Comparison of ENCODE assay signal across 14 cellular contexts in the genomic region with DNA sequence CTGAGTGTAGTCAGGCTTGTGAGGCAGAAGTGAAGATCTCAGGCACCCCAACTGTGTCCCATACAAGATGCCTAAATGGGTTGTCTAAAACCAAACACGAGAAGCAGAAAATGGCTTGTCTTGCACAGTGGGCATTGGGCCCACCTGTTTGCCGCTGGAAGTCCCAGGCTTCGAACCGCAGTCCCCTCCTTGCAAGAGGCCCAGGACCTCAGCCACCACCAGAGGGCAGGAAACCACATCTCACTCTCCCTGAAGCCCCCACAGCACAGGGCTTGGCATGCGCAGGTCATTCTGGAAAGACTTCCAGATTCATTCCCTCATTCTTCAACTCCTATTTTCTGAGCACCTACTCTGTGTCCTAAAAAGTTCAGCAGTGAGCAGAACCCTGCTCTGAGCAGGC.
DNase-seq lines count a peak whose midpoint lies in the region; ATAC-seq, FAIRE-seq and TF ChIP-seq lines count a peak whose summit lies in the region.
"Had no signal": no experiment of that assay in that cellular context is flagged by ENCODE, and none has a peak within 500 bp of the region (broad histone marks: within the 10 kb centered on the region; RNA-seq: fewer than 3 reads in every experiment).

No MANE protein-coding gene starts in this region.

- no peak overlapping the region for H2BK20ac ChIP-seq in H1 (ENCODE audit: low read length)

- no peak overlapping the region for H3K23ac ChIP-seq in H1 (ENCODE audit: insufficient read length)

- H3K79me2 ChIP-seq in H1 (ENCODE audit: control insufficient read depth in 1 of 2, insufficient read depth in 2 of 2, low read length in 2 of 2), result no peaks in the 10 kb centered on the region; a peak in 1 of 4 replicates

- H3K23me2 ChIP-seq in H1 (ENCODE audit: low read depth, low read length), result no peaks in the 10 kb centered on the region

- intact Hi-C loops in head of caudate nucleus (cut with DNase I), result no loop called here

- DNase-seq in NCI-H526 (lab: John Stamatoyannopoulos, UW) (peak; percentile 12 to 46), NCI-H526 treated with DMSO at 0.1 percent for 48 hours (lab: John Stamatoyannopoulos, UW) (no peak), NCI-H1105 treated with DMSO at 0.1 percent for 48 hours (lab: John Stamatoyannopoulos, UW) (peak; percentile 12), H1 (ENCODE audit: low read depth in 1 of 2, low spot score in 2 of 2) (peak; percentile 43 to 78), retinal pigment epithelial cell (ENCODE audit: low read depth) (no peak), head of caudate nucleus (no peak)
- DNase-seq: activated CD4-positive, alpha-beta T cell treated with anti-CD3 and anti-CD28 coated beads for 36 hours; activated gamma-delta T cell; AML-193; heart right ventricle; NCI-H2029; stimulated activated CD8-positive, alpha-beta memory T cell treated with anti-CD3 and anti-CD28 coated beads, Interleukin-4, amount 100 ng/mL, for 48 hours had no signal

- H3K9me3 ChIP-seq in H1 (ENCODE audit: insufficient read depth in 2 of 2, low read depth in 1 of 2, low read length in 1 of 2), result no peaks in the 10 kb centered on the region
- H3K9me3 ChIP-seq: heart right ventricle had no signal

- WGBS in H1 (ENCODE audit: extremely low coverage in 1 of 2, insufficient coverage in 1 of 2, insufficient read length in 1 of 2, insufficient replicate concordance in 2 of 2, low coverage in 1 of 2, low lambda C conversion rate in 2 of 2, missing lambda C conversion rate in 1 of 2), 2 experiments, result 67% methylated on average over 5 of the region's 5 CpGs; no CpG with 5 or more reads in 1 of the 2 experiments

- H3K27me3 ChIP-seq in H1 (replicated peaks in 1 of 4; ENCODE audit: control insufficient read depth in 3 of 4, extremely low read depth in 1 of 4, insufficient read depth in 3 of 4, low read length in 3 of 4), result no peaks in the 10 kb centered on the region

- H2BK12ac ChIP-seq in H1 (ENCODE audit: low read depth, low read length), result no peak overlapping the region

- H3K36me3 ChIP-seq in H1 (ENCODE audit: control insufficient read depth in 2 of 4, insufficient read depth in 4 of 4, low read length in 3 of 4), result no peaks in the 10 kb centered on the region
- H3K36me3 ChIP-seq: heart right ventricle had no signal

- H2BK15ac ChIP-seq in H1 (ENCODE audit: low read length), result no peak overlapping the region

- ATAC-seq in GM18498 (IDR thresholded peaks at IDR 0.05; ENCODE audit: unreplicated experiment), result no peak
- no peak for ATAC-seq in GM18909 (IDR thresholded peaks at IDR 0.05; ENCODE audit: poor library complexity, unreplicated experiment)
- ATAC-seq: activated CD4-positive, alpha-beta T cell treated with anti-CD3 and anti-CD28 coated beads for 36 hours; heart right ventricle had no signal

- peaks cover 0 to 6% (median 1%) of the 10 kb centered on the region in 4 experiments; a peak in 3 of 7 replicates for H3K4me1 ChIP-seq in H1 (replicated peaks in 1 of 4; ENCODE audit: control insufficient read depth in 3 of 4, insufficient read depth in 4 of 4, low read length in 3 of 4)
- H3K4me1 ChIP-seq: heart right ventricle had no signal

- H4K5ac ChIP-seq in H1 (ENCODE audit: insufficient read length, low read depth, low read length), result no peak overlapping the region

- H3K18ac ChIP-seq in H1 (ENCODE audit: extremely low read depth, low read length), result no peak overlapping the region

- CTCF ChIA-PET in H1 (lab: Charles Lee; ENCODE audit: partially characterized antibody), result interaction anchor here (0.7 to 4.3 kb wide), 11 partner anchors 13 to 1278 kb away, joined by 3 to 51 read pairs (median 4); no protein-coding TSS in a partner anchor

- peak; percentile 79 to 90 (median 86) for TF ChIP-seq CTCF in H1 (IDR thresholded peaks at IDR 0.05; ENCODE audit: control extremely low read depth in 1 of 3, insufficient read depth in 1 of 3, low read depth in 1 of 3, low read length in 3 of 3)
- TF ChIP-seq CTCF in retinal pigment epithelial cell (conservative IDR thresholded peaks at IDR 0.05; ENCODE audit: low read depth, low read length), result peak; percentile 21

- no peak for TF ChIP-seq EP300 in H1 (IDR thresholded peaks at IDR 0.05; ENCODE audit: borderline replicate concordance in 1 of 2, low read depth in 2 of 2, low read length in 2 of 2)

- POLR2A ChIA-PET in H1 (lab: Charles Lee; ENCODE audit: partially characterized antibody), result no interaction called here

- no peak overlapping the region for H3K4me2 ChIP-seq in H1 (ENCODE audit: insufficient read depth in 1 of 2, low read depth in 2 of 2, low read length in 2 of 2)

- H2BK120ac ChIP-seq in H1 (replicated peaks; ENCODE audit: low read depth, low read length), result no peak overlapping the region

- no peak overlapping the region for H2BK5ac ChIP-seq in H1 (ENCODE audit: low read depth, low read length)

- H4K20me1 ChIP-seq in H1 (replicated peaks in 1 of 2; ENCODE audit: control insufficient read depth in 1 of 2, insufficient read depth in 2 of 2, low read length in 2 of 2), result no peaks in the 10 kb centered on the region

- TF ChIP-seq POLR2A in H1 (IDR thresholded peaks at IDR 0.05; ENCODE audit: control extremely low read depth in 1 of 2, low read depth in 2 of 2, low read length in 2 of 2), result no peak

- H3K27ac ChIP-seq in H1 (ENCODE audit: low read depth, low read length), result no peak overlapping the region
- H3K27ac ChIP-seq: heart right ventricle had no signal

- no peak overlapping the region for H4K8ac ChIP-seq in H1 (ENCODE audit: extremely low read depth, insufficient read depth, low read length)

- no peaks in the 10 kb centered on the region for H3K79me1 ChIP-seq in H1 (ENCODE audit: low read depth, low read length)

- no peak overlapping the region for H3K14ac ChIP-seq in H1 (ENCODE audit: insufficient read length)

- H2AK5ac ChIP-seq in H1 (ENCODE audit: low read depth, low read length), result no peak overlapping the region

- H3K9ac ChIP-seq in H1 (replicated peaks in 1 of 4; ENCODE audit: extremely low read depth in 1 of 4, low read depth in 3 of 4, low read length in 3 of 4), result no peak overlapping the region

- H2AFZ ChIP-seq in H1 (ENCODE audit: low read length), result no peak overlapping the region

- FAIRE-seq in H1 (lab: Jason Lieb, UNC), result peak; percentile 82

- H3K4me3 ChIP-seq in H1 (ENCODE audit: extremely low read depth in 1 of 4, insufficient read depth in 2 of 4, low read depth in 3 of 4, low read length in 4 of 4) (no peak overlapping the region), retinal pigment epithelial cell (ENCODE audit: low read length) (no peak overlapping the region)
- H3K4me3 ChIP-seq: heart right ventricle had no signal

- H3K56ac ChIP-seq in H1 (replicated peaks; ENCODE audit: insufficient read length, low read depth, low read length), result no peak overlapping the region

- no peak overlapping the region for H3K4ac ChIP-seq in H1 (replicated peaks; ENCODE audit: insufficient read length, low read depth, low read length)

- peak; percentile 79 to 82 for TF ChIP-seq RAD21 in H1 (IDR thresholded peaks at IDR 0.05 in 1 of 2, conservative IDR thresholded peaks at IDR 0.05 in 1 of 2; ENCODE audit: low read depth in 2 of 2, low read length in 2 of 2)

- H4K91ac ChIP-seq in H1 (replicated peaks; ENCODE audit: insufficient read length, low read length), result no peak overlapping the region

TF ChIP-seq in H1, 55 proteins besides CTCF, POLR2A, EP300 and RAD21:
- TF ChIP-seq, protein P1, sequence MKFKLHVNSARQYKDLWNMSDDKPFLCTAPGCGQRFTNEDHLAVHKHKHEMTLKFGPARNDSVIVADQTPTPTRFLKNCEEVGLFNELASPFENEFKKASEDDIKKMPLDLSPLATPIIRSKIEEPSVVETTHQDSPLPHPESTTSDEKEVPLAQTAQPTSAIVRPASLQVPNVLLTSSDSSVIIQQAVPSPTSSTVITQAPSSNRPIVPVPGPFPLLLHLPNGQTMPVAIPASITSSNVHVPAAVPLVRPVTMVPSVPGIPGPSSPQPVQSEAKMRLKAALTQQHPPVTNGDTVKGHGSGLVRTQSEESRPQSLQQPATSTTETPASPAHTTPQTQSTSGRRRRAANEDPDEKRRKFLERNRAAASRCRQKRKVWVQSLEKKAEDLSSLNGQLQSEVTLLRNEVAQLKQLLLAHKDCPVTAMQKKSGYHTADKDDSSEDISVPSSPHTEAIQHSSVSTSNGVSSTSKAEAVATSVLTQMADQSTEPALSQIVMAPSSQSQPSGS (IDR thresholded peaks at IDR 0.05; ENCODE audit: low read length), result no peak
- no peak for TF ChIP-seq CTBP2 (IDR thresholded peaks at IDR 0.05; ENCODE audit: borderline replicate concordance, insufficient read depth, insufficient read length, low read length)
- TF ChIP-seq RFX5 (IDR thresholded peaks at IDR 0.05; ENCODE audit: borderline replicate concordance, low read depth, low read length), result no peak
- TF ChIP-seq HDAC2 (IDR thresholded peaks at IDR 0.05; ENCODE audit: borderline replicate concordance in 1 of 2, low read depth in 2 of 2, low read length in 2 of 2), result no peak
- TF ChIP-seq SRF (IDR thresholded peaks at IDR 0.05; ENCODE audit: low read depth, low read length), result no peak
- TF ChIP-seq CEBPB (IDR thresholded peaks at IDR 0.05; ENCODE audit: low read depth, low read length), result no peak
- no peak for TF ChIP-seq TEAD4 (IDR thresholded peaks at IDR 0.05; ENCODE audit: low read depth, low read length)
- no peak for TF ChIP-seq JUN (IDR thresholded peaks at IDR 0.05; ENCODE audit: low read depth, low read length)
TF ChIP-seq in H1: peak in this region for 0.

Comparison
In these comparisons a context has a peak if more than half of its experiments do, and no peak if none do; other contexts are left out.
1. DNase-seq: peak in NCI-H526 (2 of 2), NCI-H1105 treated with DMSO at 0.1 percent for 48 hours (single experiment) and H1 (2 of 2); none in NCI-H526 treated with DMSO at 0.1 percent for 48 hours (single experiment), retinal pigment epithelial cell (single experiment) and head of caudate nucleus (0 of 42).